ENCODE assay signal across 8 cellular contexts in genomic region chr2:102806250-102806837, GRCh38. TPM values are rescaled to one million over a fixed set of nuclear protein-coding genes. Genes with fewer than 3 reads are reported as not detected.
DNase-seq lines count a peak whose midpoint lies in the region; ATAC-seq and TF ChIP-seq lines count a peak whose summit lies in the region.

No MANE protein-coding gene starts in this region.

- H3K27me3 Mint-ChIP-seq in HFFc6 (ENCODE audit: insufficient read depth): peaks cover 2% of the 10 kb centered on the region; the same call in 1 of the 2 replicates
- H3K27me3 Mint-ChIP-seq in T-helper 2 cell treated with Interferon-gamma antibody and Interleukin-4, amounts not matched to agents 5 μg/mL and 100 μg/mL, for 36 hours (ENCODE audit: low read depth): peaks cover 2% of the 10 kb centered on the region

- peak overlapping the region; percentile 24; the same call in 1 of the 2 replicates for H3K4me3 Mint-ChIP-seq in HFFc6
- no peak overlapping the region for H3K4me3 Mint-ChIP-seq in T-helper 2 cell treated with Interferon-gamma antibody and Interleukin-4, amounts not matched to agents 5 μg/mL and 100 μg/mL, for 36 hours

- ATAC-seq in left lobe of liver: peak; percentile 80

- peaks cover 7% of the 10 kb centered on the region for H3K4me1 Mint-ChIP-seq in HFFc6 (ENCODE audit: low read depth)
- H3K4me1 Mint-ChIP-seq in T-helper 2 cell treated with Interferon-gamma antibody and Interleukin-4, amounts not matched to agents 5 μg/mL and 100 μg/mL, for 36 hours (ENCODE audit: low read depth): peaks cover 7% of the 10 kb centered on the region

- peak; percentile 89 for TF ChIP-seq CTCF in HFFc6 (IDR thresholded peaks at IDR 0.05)

- H3K9me3 Mint-ChIP-seq in HFFc6: peaks cover 12% of the 10 kb centered on the region
- peaks cover 21% of the 10 kb centered on the region for H3K9me3 Mint-ChIP-seq in T-helper 2 cell treated with Interferon-gamma antibody and Interleukin-4, amounts not matched to agents 5 μg/mL and 100 μg/mL, for 36 hours

- H3K27ac Mint-ChIP-seq in HFFc6: no peak overlapping the region
- no peak overlapping the region for H3K27ac Mint-ChIP-seq in T-helper 2 cell treated with Interferon-gamma antibody and Interleukin-4, amounts not matched to agents 5 μg/mL and 100 μg/mL, for 36 hours

- DNase-seq in activated gamma-delta T cell treated with Interleukin-2 at 50 U/mL for 16 hours (peak; percentile 6), activated gamma-delta T cell (lab: John Stamatoyannopoulos, UW) (no peak), HFFc6 (peak; percentile 64), NCI-H1048 (lab: John Stamatoyannopoulos, UW) (peak; percentile 14), cerebellar nuclear complex (lab: John Stamatoyannopoulos, UW) (peak; percentile 66 to 88), left lobe of liver (ENCODE audit: low spot score) (peak; percentile 83)
- peak; percentile 17 for DNase-seq in T-helper 2 cell treated with Interferon-gamma antibody and Interleukin-4, amounts not matched to agents 5 μg/mL and 100 μg/mL, for 36 hours (ENCODE audit: low spot score)
- DNase-seq in stimulated activated CD4-positive, alpha-beta T cell treated with anti-CD3 and anti-CD28 coated beads, TNF-alpha, amount 100 ng/mL, for 24 hours (ENCODE audit: low read depth in 3 of 3): peak; percentile 11 to 38 (median 14)

- peaks cover 1% of the 10 kb centered on the region for H3K36me3 Mint-ChIP-seq in HFFc6 (ENCODE audit: low read depth)
- peaks cover 10% of the 10 kb centered on the region for H3K36me3 Mint-ChIP-seq in T-helper 2 cell treated with Interferon-gamma antibody and Interleukin-4, amounts not matched to agents 5 μg/mL and 100 μg/mL, for 36 hours (ENCODE audit: low read depth)

RNA-seq across cellular contexts. Expression of gene TMEM182, which starts 44.5 kb away (rescaled TPM):
- 1 to 10 TPM; 2.0 to 4.2 (median 2.5) TPM for total RNA-seq in HFFc6 (2021; fragmentation: NEBNext Ultra II Directional; extraction: Animal tissue kit (Norgen Biotek cat#: 25700))
- total RNA-seq in left lobe of liver: 1.6 TPM
